21 cellular contexts compared by ENCODE assay signal in genomic region chr4:100168521-100168920, GRCh38. TPM values are rescaled to one million over a fixed set of nuclear protein-coding genes. Genes with fewer than 3 reads are reported as not detected.
DNase-seq lines count a peak whose midpoint lies in the region; ATAC-seq and TF ChIP-seq lines count a peak whose summit lies in the region.
"Had no signal": no experiment of that assay in that cellular context is flagged by ENCODE, and none has a peak within 500 bp of the region (broad histone marks: within the 10 kb centered on the region; RNA-seq: fewer than 3 reads in every experiment).

No MANE protein-coding gene starts in this region.

- peak; percentile 32 for DNase-seq in AG09319 (ENCODE audit: extremely low read depth, low read depth)
- DNase-seq in H4 (ENCODE audit: low spot score): peak; percentile 20
- DNase-seq in choroid plexus epithelial cell (ENCODE audit: low read depth): peak; percentile 64
- DNase-seq in iris pigment epithelial cell (ENCODE audit: low read depth): peak; percentile 77
- no peak for DNase-seq in HK-2 (ENCODE audit: unreplicated experiment)
- no peak for DNase-seq in NCI-H524 treated with DMSO at 0.1 percent for 48 hours (lab: John Stamatoyannopoulos, UW)
- DNase-seq: activated CD4-positive, CD25-positive, alpha-beta regulatory T cell treated with anti-CD3 and anti-CD28 coated beads, Interleukin-2, amount 50 U/mL, for 72 hours; activated naive CD8-positive, alpha-beta T cell treated with anti-CD3 and anti-CD28 coated beads, Interleukin-2, amount 10 ng/mL, durations not matched to agents 7 days and 5 days; Caco-2; effector CD8-positive, alpha-beta T cell; GF-D8; Kasumi-1; NCI-H1417; NCI-H774; stimulated activated CD4-positive, alpha-beta T cell treated with anti-CD3 and anti-CD28 coated beads, Interleukin-1b, Interleukin-23, amount 100 ng/mL, for 48 hours; stomach; T1000 had no signal

- no peak overlapping the region for H3K4me3 ChIP-seq in choroid plexus epithelial cell (ENCODE audit: low read depth, low read length)
- H3K4me3 ChIP-seq: stomach had no signal

- ATAC-seq in HG03159 (IDR thresholded peaks at IDR 0.05; ENCODE audit: unreplicated experiment) (no peak), GM21423 (IDR thresholded peaks at IDR 0.05; ENCODE audit: unreplicated experiment) (no peak)
- ATAC-seq: left lobe of liver had no signal

- TF ChIP-seq CTCF in AG09319 (IDR thresholded peaks at IDR 0.05; ENCODE audit: low read depth, low read length) (no peak), choroid plexus epithelial cell (conservative IDR thresholded peaks at IDR 0.05; ENCODE audit: low read depth, low read length) (no peak)

RNA-seq across cellular contexts. Expression of gene DDIT4L, which starts 21.7 kb away (rescaled TPM):
- 0.53 TPM in 1 of 2 replicates, not detected in the other for total RNA-seq in H4 (2014; rRNA removed; shearing (Covaris generic))
- total RNA-seq: HT-29 had no signal

Comparison
In these comparisons a context has a peak if more than half of its experiments do, and no peak if none do; other contexts are left out.
1. DNase-seq: peak in AG09319 (single experiment), H4 (single experiment), choroid plexus epithelial cell (single experiment) and iris pigment epithelial cell (single experiment); none in HK-2 (single experiment) and NCI-H524 treated with DMSO at 0.1 percent for 48 hours (single experiment).